ENCODE assay signal across 8 cellular contexts in the genomic region with DNA sequence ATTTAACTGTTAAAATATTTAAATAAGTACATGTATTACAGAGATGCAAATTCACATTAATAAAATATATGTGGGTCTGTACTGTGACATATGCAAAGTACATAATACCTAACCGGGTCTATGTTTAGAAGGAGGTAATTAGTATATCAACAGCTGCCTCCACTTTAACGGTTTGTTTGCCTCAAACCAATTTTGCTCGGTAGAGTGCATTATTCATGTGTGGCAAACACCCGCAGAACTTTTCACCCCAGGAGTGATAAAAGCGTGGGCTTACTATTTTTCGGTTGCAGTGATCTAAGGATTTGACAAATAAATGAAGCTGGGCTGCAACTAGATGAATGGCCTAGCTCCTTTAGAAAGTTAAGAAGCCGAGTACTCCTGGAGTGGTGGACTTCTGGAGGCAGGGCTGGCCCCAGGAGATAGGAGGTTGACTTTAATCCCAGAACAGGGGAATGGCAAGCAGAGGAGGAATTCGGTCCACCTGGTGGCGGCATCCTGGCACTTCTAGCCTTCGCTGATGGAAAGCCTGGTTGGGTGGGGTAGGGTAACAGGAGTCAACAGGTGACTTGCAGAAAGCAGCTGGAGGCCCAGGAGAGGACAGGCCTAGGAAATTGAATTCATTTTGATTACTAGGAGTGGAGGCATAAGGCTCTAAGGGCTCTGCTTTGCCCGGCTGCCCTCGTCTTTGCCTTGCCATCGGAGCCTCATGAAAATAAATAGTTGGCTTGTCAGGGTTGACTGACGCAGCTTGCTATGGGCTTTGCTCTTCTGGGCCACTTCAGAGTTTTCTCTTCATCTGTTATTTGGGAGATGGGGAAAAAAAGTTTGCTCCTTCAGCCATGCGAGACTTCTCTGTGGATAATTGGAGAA. TPM values are rescaled to one million over a fixed set of nuclear protein-coding genes. Genes with fewer than 3 reads are reported as not detected.
DNase-seq lines count a peak whose midpoint lies in the region; ATAC-seq, FAIRE-seq and TF ChIP-seq lines count a peak whose summit lies in the region.

No MANE protein-coding gene starts in this region.

- no peak for DNase-seq in T-helper 1 cell
- DNase-seq in Karpas-422, result peak; percentile 91
- DNase-seq in SHP77 (lab: John Stamatoyannopoulos, UW), result peak; percentile 63 to 75
- peak; percentile 73 for DNase-seq in transverse colon
- no peak for DNase-seq in H54 (ENCODE audit: insufficient read length, low spot score)

- H3K27ac ChIP-seq in Karpas-422 (ENCODE audit: low read length) (peak overlapping the region; percentile 100), gastroesophageal sphincter (peak overlapping the region in 3 of 4 donors; percentile 7 to 39 (median 30)), transverse colon (peak overlapping the region; percentile 27 to 91 (median 60))

- H3K4me3 ChIP-seq in Karpas-422 (ENCODE audit: low read length) (peak overlapping the region; percentile 72), gastroesophageal sphincter (no peak overlapping the region), transverse colon (no peak overlapping the region)

- H3K4me2 ChIP-seq in Karpas-422 (ENCODE audit: low read depth, low read length, poor library complexity, severe bottlenecking), result peak overlapping the region; percentile 93

- H3K27me3 ChIP-seq in Karpas-422 (ENCODE audit: low read length) (no peaks in the 10 kb centered on the region), gastroesophageal sphincter (no peaks in the 10 kb centered on the region), transverse colon (no peaks in the 10 kb centered on the region)

- peak overlapping the region; percentile 80 for H3K9ac ChIP-seq in Karpas-422 (ENCODE audit: low read length)

- TF ChIP-seq EP300 in gastroesophageal sphincter (IDR thresholded peaks at IDR 0.05) (no peak), transverse colon (IDR thresholded peaks at IDR 0.05; ENCODE audit: low read depth) (no peak)

- ATAC-seq in gastroesophageal sphincter (no peak), HG03175 (IDR thresholded peaks at IDR 0.05; ENCODE audit: unreplicated experiment) (no peak)

- no peaks in the 10 kb centered on the region for H3K9me2 ChIP-seq in Karpas-422 (replicated peaks; ENCODE audit: insufficient read depth, low read length)

- peaks cover 3% of the 10 kb centered on the region for H3K27me3 Mint-ChIP-seq in T-helper 1 cell treated with Interleukin-12 subunit alpha and Interleukin-12 subunit beta and Interleukin-4 antibody, amounts not matched to agents 30 μg/mL and 1 μg/mL, for 36 hours (ENCODE audit: low read depth)

- peaks cover 68% of the 10 kb centered on the region for H3K79me2 ChIP-seq in Karpas-422 (ENCODE audit: low read length)

- intact Hi-C loops in transverse colon (cut with DNase I; ENCODE audit: low total_unique reads), result loop anchor here (10.0 kb wide), 1 partner anchor 219 kb away; no protein-coding TSS in a partner anchor

- peaks cover 12% of the 10 kb centered on the region; the same call in 1 of the 2 replicates for H4K20me1 ChIP-seq in Karpas-422 (ENCODE audit: insufficient read depth, low read depth, low read length)

- in situ Hi-C loops in transverse colon (cut with MboI; ENCODE audit: low pct_ligation_motif_present in 1 of 4, low pct_unique_long_range_greater_than_20kb in 1 of 4, low sequenced_read_pairs in 3 of 4), result loop anchor here in 1 of 4 donors (25.0 kb wide), 1 partner anchor 106 kb away; no protein-coding TSS in a partner anchor

- no peak overlapping the region for H2AFZ ChIP-seq in Karpas-422 (ENCODE audit: low read length)

- no peak for FAIRE-seq in H54 (lab: Jason Lieb, UNC)

- peaks cover 64% of the 10 kb centered on the region for H3K4me1 Mint-ChIP-seq in T-helper 1 cell treated with Interleukin-12 subunit alpha and Interleukin-12 subunit beta and Interleukin-4 antibody, amounts not matched to agents 30 μg/mL and 1 μg/mL, for 36 hours (ENCODE audit: low read depth)

- no peaks in the 10 kb centered on the region for H3K9me3 Mint-ChIP-seq in T-helper 1 cell treated with Interleukin-12 subunit alpha and Interleukin-12 subunit beta and Interleukin-4 antibody, amounts not matched to agents 30 μg/mL and 1 μg/mL, for 36 hours

- peaks cover 10% of the 10 kb centered on the region; the same call in 1 of the 2 replicates for H3K36me3 ChIP-seq in Karpas-422 (ENCODE audit: insufficient read depth, low read length)
- H3K36me3 ChIP-seq in gastroesophageal sphincter, result no peaks in the 10 kb centered on the region
- H3K36me3 ChIP-seq in transverse colon, result no peaks in the 10 kb centered on the region

- TF ChIP-seq CTCF in gastroesophageal sphincter (IDR thresholded peaks at IDR 0.05), result peak in 1 of 4 experiments; percentile 19
- peak; percentile 36 to 67 (median 41) for TF ChIP-seq CTCF in transverse colon (IDR thresholded peaks at IDR 0.05)

- no peaks in the 10 kb centered on the region for H3K9me3 ChIP-seq in Karpas-422 (ENCODE audit: low read length)
- H3K9me3 ChIP-seq in gastroesophageal sphincter, result no peaks in the 10 kb centered on the region
- no peaks in the 10 kb centered on the region for H3K9me3 ChIP-seq in transverse colon

- TF ChIP-seq POLR2A in gastroesophageal sphincter (IDR thresholded peaks at IDR 0.05), result no peak
- TF ChIP-seq POLR2A in transverse colon (IDR thresholded peaks at IDR 0.05), result no peak
- TF ChIP-seq POLR2A in H54 (IDR thresholded peaks at IDR 0.05; ENCODE audit: low read depth, low read length), result no peak

- no peak overlapping the region for H3K27ac Mint-ChIP-seq in T-helper 1 cell treated with Interleukin-12 subunit alpha and Interleukin-12 subunit beta and Interleukin-4 antibody, amounts not matched to agents 30 μg/mL and 1 μg/mL, for 36 hours

- WGBS in gastroesophageal sphincter (ENCODE audit: low coverage in 1 of 2), 2 donors, result 76 to 85% methylated on average over 7 to 13 of the region's 15 CpGs
- 35 to 41% methylated on average over 11 to 15 of the region's 15 CpGs for WGBS in transverse colon (ENCODE audit: low coverage in 1 of 2), 2 donors

- H3K36me3 Mint-ChIP-seq in T-helper 1 cell treated with Interleukin-12 subunit alpha and Interleukin-12 subunit beta and Interleukin-4 antibody, amounts not matched to agents 30 μg/mL and 1 μg/mL, for 36 hours (ENCODE audit: low read depth), result peaks cover 11% of the 10 kb centered on the region

- H3K4me1 ChIP-seq in Karpas-422 (ENCODE audit: low read length) (peaks cover 69% of the 10 kb centered on the region), gastroesophageal sphincter (peaks cover 6 to 55% (median 20%) of the 10 kb centered on the region in 3 donors), transverse colon (peaks cover 10 to 44% (median 31%) of the 10 kb centered on the region in 4 donors)

- H3K4me3 Mint-ChIP-seq in T-helper 1 cell treated with Interleukin-12 subunit alpha and Interleukin-12 subunit beta and Interleukin-4 antibody, amounts not matched to agents 30 μg/mL and 1 μg/mL, for 36 hours, result peak overlapping the region; percentile 43

RNA-seq across cellular contexts. Expression of gene SLCO3A1, which starts 2.4 kb away (rescaled TPM):
- 20.9 and 36.2 TPM in 2 replicates for total RNA-seq in Karpas-422 (2014; rRNA removed; shearing (Covaris generic); ENCODE audit: low replicate concordance)
- total RNA-seq in gastroesophageal sphincter (10 to 100 TPM; 10.1 to 14.4 (median 12.1) TPM), transverse colon (10 to 100 TPM in 1 of 4 donors, 1 to 10 TPM in 3; 4.4 to 66.2 (median 5.1) TPM)

Comparison
In these comparisons a context has a peak if more than half of its experiments do, and no peak if none do; other contexts are left out.
1. DNase-seq: peak in Karpas-422 (single experiment), SHP77 (2 of 2) and transverse colon (single experiment); none in T-helper 1 cell (0 of 5) and H54 (single experiment).
2. H3K27ac ChIP-seq: peak in every context shown above with its lines; median percentile 100 in Karpas-422; 60 in transverse colon; 30 in gastroesophageal sphincter.